ENCODE assay signal across 37 cellular contexts in the genomic region with DNA sequence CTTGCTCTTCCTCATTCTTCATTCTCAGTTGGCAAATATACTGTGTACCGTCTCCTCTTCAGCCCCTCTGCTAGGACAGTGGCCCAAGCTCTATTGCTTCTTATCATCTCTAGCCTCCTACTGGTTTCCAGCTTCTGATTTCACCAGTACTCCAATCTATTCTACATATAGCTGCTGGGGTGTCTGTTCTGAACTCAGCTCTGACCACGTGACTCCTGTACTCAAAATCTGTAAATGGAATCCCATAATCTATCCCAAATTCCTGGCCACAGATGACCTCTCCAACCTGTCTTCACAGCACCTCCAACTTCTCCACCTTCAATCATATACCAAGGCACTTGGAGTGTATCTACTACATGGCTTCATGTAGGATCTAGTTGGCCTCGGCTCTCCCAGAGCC.
"Had no signal": no experiment of that assay in that cellular context is flagged by ENCODE, and none has a peak within 500 bp of the region (broad histone marks: within the 10 kb centered on the region; RNA-seq: fewer than 3 reads in every experiment).

No MANE protein-coding gene starts in this region.

- FAIRE-seq: bronchial epithelial cell, TTC549 had no signal

- H3K27me3 ChIP-seq: adrenal gland, cardiac muscle cell had no signal

- DNase-seq: activated B cell treated with CpG ODN at 0.5 μM for 24 hours; activated CD4-positive, alpha-beta memory T cell treated with anti-CD3 and anti-CD28 coated beads, Interleukin-2, amount 10 ng/mL, durations not matched to agents 7 days and 5 days; activated CD4-positive, alpha-beta T cell treated with anti-CD3 and anti-CD28 coated beads for 4 hours; activated CD4-positive, alpha-beta T cell treated with anti-CD3 and anti-CD28 coated beads, Interleukin-2, amount 10 ng/mL, durations not matched to agents 24 days and 14 days; activated CD4-positive, alpha-beta T cell treated with anti-CD3 and anti-CD28 coated beads, Interleukin-2, amount 50 U/mL, for 1 hour; activated CD4-positive, alpha-beta T cell treated with anti-CD3 and anti-CD28 coated beads, Interleukin-2, amount 50 U/mL, for 4 hours; activated CD4-positive, CD25-positive, alpha-beta regulatory T cell treated with anti-CD3 and anti-CD28 coated beads, Interleukin-2, amount 50 U/mL, for 72 hours; activated CD8-positive, alpha-beta memory T cell treated with anti-CD3 and anti-CD28 coated beads for 24 hours; activated CD8-positive, alpha-beta memory T cell treated with anti-CD3 and anti-CD28 coated beads, Interleukin-2, amount 10 ng/mL, durations not matched to agents 7 days and 5 days; activated CD8-positive, alpha-beta memory T cell treated with anti-CD3 and anti-CD28 coated beads, Interleukin-2, amount 50 U/mL, for 48 hours; activated CD8-positive, alpha-beta T cell treated with anti-CD3 and anti-CD28 coated beads, Interleukin-2, amount 10 ng/mL, durations not matched to agents 7 days and 5 days; activated effector memory CD4-positive, alpha-beta T cell treated with Interleukin-2 at 50 U/mL for 16 hours; activated gamma-delta T cell treated with Interleukin-2 at 50 U/mL for 16 hours; activated naive CD4-positive, alpha-beta T cell; activated naive CD4-positive, alpha-beta T cell treated with anti-CD3 and anti-CD28 coated beads for 36 hours; activated naive CD4-positive, alpha-beta T cell treated with anti-CD3 and anti-CD28 coated beads, Interleukin-2, amount 50 U/mL, for 16 hours; activated naive CD8-positive, alpha-beta T cell treated with anti-CD3 and anti-CD28 coated beads for 36 hours; activated T-cell treated with anti-CD3 and anti-CD28 coated beads, Interleukin-2, amount 50 U/mL, for 24 hours; activated T-cell treated with anti-CD3 and anti-CD28 coated beads, Interleukin-2, amount 50 U/mL, for 48 hours; adrenal gland; amniotic stem cell; aorta; caudate nucleus; cerebellar nuclear complex; T-helper 1 cell; T-helper 2 cell; T-helper 9 cell had no signal

- ATAC-seq: activated CD8-positive, alpha-beta memory T cell treated with anti-CD3 and anti-CD28 coated beads, Interleukin-2, amount 10 ng/mL, durations not matched to agents 7 days and 5 days; activated CD8-positive, alpha-beta T cell treated with anti-CD3 and anti-CD28 coated beads, Interleukin-2, amount 10 ng/mL, durations not matched to agents 7 days and 5 days; activated naive CD4-positive, alpha-beta T cell treated with anti-CD3 and anti-CD28 coated beads, Interleukin-2, amount 50 U/mL, for 72 hours had no signal

- H3K9me3 Mint-ChIP-seq: activated B cell treated with CpG ODN at 0.5 μM for 24 hours; activated CD4-positive, alpha-beta memory T cell treated with anti-CD3 and anti-CD28 coated beads, Interleukin-2, amount 10 ng/mL, durations not matched to agents 7 days and 5 days; activated CD4-positive, alpha-beta T cell treated with anti-CD3 and anti-CD28 coated beads, Interleukin-2, amount 10 ng/mL, durations not matched to agents 24 days and 14 days; activated naive CD4-positive, alpha-beta T cell treated with anti-CD3 and anti-CD28 coated beads for 36 hours; activated naive CD4-positive, alpha-beta T cell treated with anti-CD3 and anti-CD28 coated beads, Interleukin-2, amount 50 U/mL, for 72 hours; activated naive CD8-positive, alpha-beta T cell treated with anti-CD3 and anti-CD28 coated beads for 36 hours; activated T-cell treated with anti-CD3 and anti-CD28 coated beads, Interleukin-2, amount 50 U/mL, for 24 hours; activated T-helper 2 cell treated with anti-CD3 and anti-CD28 coated beads, Interferon-gamma antibody, Interleukin-2, Interleukin-4, amounts not matched to agents 10 μg/mL and 5 μg/mL and 100 μg/mL, durations not matched to agents 14 hours and 24 hours and 36 hours; brain; central memory CD8-positive, alpha-beta T cell; T-helper 1 cell treated with Interleukin-12 subunit alpha and Interleukin-12 subunit beta and Interleukin-4 antibody, amounts not matched to agents 30 μg/mL and 1 μg/mL, for 36 hours; T-helper 2 cell treated with Interferon-gamma antibody and Interleukin-4, amounts not matched to agents 5 μg/mL and 100 μg/mL, for 36 hours had no signal

- H3K4me3 ChIP-seq: adrenal gland, cardiac muscle cell had no signal

- H3K36me3 ChIP-seq: adrenal gland, cardiac muscle cell had no signal

- H3K27me3 Mint-ChIP-seq: activated B cell treated with CpG ODN at 0.5 μM for 24 hours; activated naive CD8-positive, alpha-beta T cell treated with anti-CD3 and anti-CD28 coated beads for 36 hours; brain had no signal

- H3K27ac Mint-ChIP-seq: activated B cell treated with CpG ODN at 0.5 μM for 24 hours; activated CD4-positive, alpha-beta memory T cell treated with anti-CD3 and anti-CD28 coated beads, Interleukin-2, amount 10 ng/mL, durations not matched to agents 7 days and 5 days; activated CD4-positive, alpha-beta T cell treated with anti-CD3 and anti-CD28 coated beads, Interleukin-2, amount 10 ng/mL, durations not matched to agents 24 days and 14 days; activated CD8-positive, alpha-beta memory T cell treated with anti-CD3 and anti-CD28 coated beads, Interleukin-2, amount 10 ng/mL, durations not matched to agents 7 days and 5 days; activated CD8-positive, alpha-beta T cell treated with anti-CD3 and anti-CD28 coated beads, Interleukin-2, amount 10 ng/mL, durations not matched to agents 7 days and 5 days; activated naive CD4-positive, alpha-beta T cell treated with anti-CD3 and anti-CD28 coated beads for 36 hours; activated naive CD4-positive, alpha-beta T cell treated with anti-CD3 and anti-CD28 coated beads, Interleukin-2, amount 50 U/mL, for 72 hours; activated naive CD8-positive, alpha-beta T cell treated with anti-CD3 and anti-CD28 coated beads for 36 hours; activated T-cell treated with anti-CD3 and anti-CD28 coated beads, Interleukin-2, amount 50 U/mL, for 24 hours; activated T-helper 2 cell treated with anti-CD3 and anti-CD28 coated beads, Interferon-gamma antibody, Interleukin-2, Interleukin-4, amounts not matched to agents 10 μg/mL and 5 μg/mL and 100 μg/mL, durations not matched to agents 14 hours and 24 hours and 36 hours; T-helper 1 cell treated with Interleukin-12 subunit alpha and Interleukin-12 subunit beta and Interleukin-4 antibody, amounts not matched to agents 30 μg/mL and 1 μg/mL, for 36 hours; T-helper 2 cell treated with Interferon-gamma antibody and Interleukin-4, amounts not matched to agents 5 μg/mL and 100 μg/mL, for 36 hours had no signal

- H3K4me1 Mint-ChIP-seq: activated B cell treated with CpG ODN at 0.5 μM for 24 hours; activated CD4-positive, alpha-beta memory T cell treated with anti-CD3 and anti-CD28 coated beads, Interleukin-2, amount 10 ng/mL, durations not matched to agents 7 days and 5 days; activated CD4-positive, alpha-beta T cell treated with anti-CD3 and anti-CD28 coated beads, Interleukin-2, amount 10 ng/mL, durations not matched to agents 24 days and 14 days; activated CD8-positive, alpha-beta memory T cell treated with anti-CD3 and anti-CD28 coated beads, Interleukin-2, amount 10 ng/mL, durations not matched to agents 7 days and 5 days; central memory CD8-positive, alpha-beta T cell had no signal

- H3K27ac ChIP-seq: cardiac muscle cell, VCaP had no signal

- H3K4me3 Mint-ChIP-seq: activated B cell treated with CpG ODN at 0.5 μM for 24 hours; activated CD4-positive, alpha-beta memory T cell treated with anti-CD3 and anti-CD28 coated beads, Interleukin-2, amount 10 ng/mL, durations not matched to agents 7 days and 5 days; activated CD4-positive, alpha-beta T cell treated with anti-CD3 and anti-CD28 coated beads, Interleukin-2, amount 10 ng/mL, durations not matched to agents 24 days and 14 days; activated CD8-positive, alpha-beta memory T cell treated with anti-CD3 and anti-CD28 coated beads, Interleukin-2, amount 10 ng/mL, durations not matched to agents 7 days and 5 days; activated CD8-positive, alpha-beta T cell treated with anti-CD3 and anti-CD28 coated beads, Interleukin-2, amount 10 ng/mL, durations not matched to agents 7 days and 5 days; activated naive CD4-positive, alpha-beta T cell treated with anti-CD3 and anti-CD28 coated beads for 36 hours; activated naive CD8-positive, alpha-beta T cell treated with anti-CD3 and anti-CD28 coated beads for 36 hours; activated T-cell treated with anti-CD3 and anti-CD28 coated beads, Interleukin-2, amount 50 U/mL, for 24 hours; brain; central memory CD8-positive, alpha-beta T cell; T-helper 1 cell treated with Interleukin-12 subunit alpha and Interleukin-12 subunit beta and Interleukin-4 antibody, amounts not matched to agents 30 μg/mL and 1 μg/mL, for 36 hours; T-helper 2 cell treated with Interferon-gamma antibody and Interleukin-4, amounts not matched to agents 5 μg/mL and 100 μg/mL, for 36 hours had no signal

- H3K36me3 Mint-ChIP-seq: activated CD8-positive, alpha-beta memory T cell treated with anti-CD3 and anti-CD28 coated beads, Interleukin-2, amount 10 ng/mL, durations not matched to agents 7 days and 5 days; activated naive CD4-positive, alpha-beta T cell treated with anti-CD3 and anti-CD28 coated beads, Interleukin-2, amount 50 U/mL, for 72 hours; brain had no signal

- H3K9me3 ChIP-seq: adrenal gland had no signal
